Comparison of ENCODE assay signal across 1 cellular context in the genomic region with DNA sequence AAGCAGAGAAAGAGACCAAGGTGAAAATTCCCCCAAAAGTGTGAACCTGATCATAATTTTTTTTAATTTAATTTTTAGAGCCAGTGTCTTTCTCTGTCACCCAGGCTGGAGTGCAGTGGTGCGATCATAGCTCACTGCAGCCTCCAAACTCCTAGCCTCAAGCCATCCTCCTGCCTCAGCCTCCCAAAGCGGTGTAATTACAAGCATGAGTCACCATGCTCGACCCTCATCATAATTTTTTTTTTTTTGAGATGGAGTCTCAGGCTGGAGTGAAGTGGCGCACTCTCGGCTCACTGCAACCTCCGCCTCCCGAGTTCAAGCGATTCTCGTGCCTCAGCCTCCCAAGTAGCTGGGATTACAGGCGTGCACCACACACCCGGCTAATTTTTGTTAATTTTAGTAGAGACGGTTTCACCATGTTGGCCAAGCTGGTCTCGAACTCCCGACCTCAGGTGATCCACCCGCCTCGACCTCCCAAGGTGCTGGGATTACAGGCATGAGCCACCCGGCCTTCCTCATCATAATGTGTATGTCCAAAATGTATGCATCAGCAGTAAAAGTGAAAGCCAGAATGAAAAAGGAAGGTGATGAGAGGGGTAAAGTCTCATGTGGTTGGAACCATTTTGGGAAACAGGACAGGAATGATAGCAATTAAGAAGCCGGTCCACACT.
A peak's percentile ranks its signal among the peaks of the same experiment; 100 is the strongest.
TF ChIP-seq lines count a peak whose summit lies in the region.
"Not testable (repeated sequence)": the region's sequence is repeated elsewhere in the genome, so short reads cannot be mapped to it uniquely, and the experiment has no call there.

No MANE protein-coding gene starts in this region.

TF ChIP-seq in K562, 482 proteins besides CTCF, POLR2A, EP300 and RAD21:
- peak; percentile 71; the same call in 1 of the 2 replicates for TF ChIP-seq BCOR (IDR thresholded peaks at IDR 0.05)
- TF ChIP-seq, protein P1, sequence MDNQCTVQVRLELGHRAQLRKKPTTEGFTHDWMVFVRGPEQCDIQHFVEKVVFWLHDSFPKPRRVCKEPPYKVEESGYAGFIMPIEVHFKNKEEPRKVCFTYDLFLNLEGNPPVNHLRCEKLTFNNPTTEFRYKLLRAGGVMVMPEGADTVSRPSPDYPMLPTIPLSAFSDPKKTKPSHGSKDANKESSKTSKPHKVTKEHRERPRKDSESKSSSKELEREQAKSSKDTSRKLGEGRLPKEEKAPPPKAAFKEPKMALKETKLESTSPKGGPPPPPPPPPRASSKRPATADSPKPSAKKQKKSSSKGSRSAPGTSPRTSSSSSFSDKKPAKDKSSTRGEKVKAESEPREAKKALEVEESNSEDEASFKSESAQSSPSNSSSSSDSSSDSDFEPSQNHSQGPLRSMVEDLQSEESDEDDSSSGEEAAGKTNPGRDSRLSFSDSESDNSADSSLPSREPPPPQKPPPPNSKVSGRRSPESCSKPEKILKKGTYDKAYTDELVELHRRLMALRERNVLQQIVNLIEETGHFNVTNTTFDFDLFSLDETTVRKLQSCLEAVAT (IDR thresholded peaks at IDR 0.05) = peak in 1 of 2 experiments; percentile 57; a peak in 1 of 4 replicates
- TF ChIP-seq MAFG (tag; conservative IDR thresholded peaks at IDR 0.05) = peak; percentile 77
- peak; percentile 42 for TF ChIP-seq MAFF (IDR thresholded peaks at IDR 0.05; ENCODE audit: low read length)
- 0 out of 2 replicates have a peak, but pooled peaks have one; percentile 4 for TF ChIP-seq CC2D1A (IDR thresholded peaks at IDR 0.05)
- TF ChIP-seq, protein P2, sequence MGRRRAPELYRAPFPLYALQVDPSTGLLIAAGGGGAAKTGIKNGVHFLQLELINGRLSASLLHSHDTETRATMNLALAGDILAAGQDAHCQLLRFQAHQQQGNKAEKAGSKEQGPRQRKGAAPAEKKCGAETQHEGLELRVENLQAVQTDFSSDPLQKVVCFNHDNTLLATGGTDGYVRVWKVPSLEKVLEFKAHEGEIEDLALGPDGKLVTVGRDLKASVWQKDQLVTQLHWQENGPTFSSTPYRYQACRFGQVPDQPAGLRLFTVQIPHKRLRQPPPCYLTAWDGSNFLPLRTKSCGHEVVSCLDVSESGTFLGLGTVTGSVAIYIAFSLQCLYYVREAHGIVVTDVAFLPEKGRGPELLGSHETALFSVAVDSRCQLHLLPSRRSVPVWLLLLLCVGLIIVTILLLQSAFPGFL (CRISPR knock-in tag; IDR thresholded peaks at IDR 0.05) = 0 out of 2 replicates have a peak, but pooled peaks have one; percentile 33
- peak; percentile 95 for TF ChIP-seq ZNF316 (IDR thresholded peaks at IDR 0.05)
- 0 out of 2 replicates have a peak, but pooled peaks have one; percentile 37 for TF ChIP-seq MAFK (IDR thresholded peaks at IDR 0.05; ENCODE audit: low read length)
- TF ChIP-seq, protein P3, sequence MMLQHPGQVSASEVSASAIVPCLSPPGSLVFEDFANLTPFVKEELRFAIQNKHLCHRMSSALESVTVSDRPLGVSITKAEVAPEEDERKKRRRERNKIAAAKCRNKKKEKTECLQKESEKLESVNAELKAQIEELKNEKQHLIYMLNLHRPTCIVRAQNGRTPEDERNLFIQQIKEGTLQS (IDR thresholded peaks at IDR 0.05) = peak; percentile 58
- TF ChIP-seq, protein P3 (CRISPR knock-in tag; conservative IDR thresholded peaks at IDR 0.05) = not testable (repeated sequence)
- peak; percentile 19; the same call in 1 of the 2 replicates for TF ChIP-seq CTBP1 (IDR thresholded peaks at IDR 0.05; ENCODE audit: borderline replicate concordance)
- peak; percentile 86 for TF ChIP-seq C11orf30 (IDR thresholded peaks at IDR 0.05; ENCODE audit: low read depth)
- TF ChIP-seq HDGF (IDR thresholded peaks at IDR 0.05) = peak; percentile 84
- TF ChIP-seq, protein P4, sequence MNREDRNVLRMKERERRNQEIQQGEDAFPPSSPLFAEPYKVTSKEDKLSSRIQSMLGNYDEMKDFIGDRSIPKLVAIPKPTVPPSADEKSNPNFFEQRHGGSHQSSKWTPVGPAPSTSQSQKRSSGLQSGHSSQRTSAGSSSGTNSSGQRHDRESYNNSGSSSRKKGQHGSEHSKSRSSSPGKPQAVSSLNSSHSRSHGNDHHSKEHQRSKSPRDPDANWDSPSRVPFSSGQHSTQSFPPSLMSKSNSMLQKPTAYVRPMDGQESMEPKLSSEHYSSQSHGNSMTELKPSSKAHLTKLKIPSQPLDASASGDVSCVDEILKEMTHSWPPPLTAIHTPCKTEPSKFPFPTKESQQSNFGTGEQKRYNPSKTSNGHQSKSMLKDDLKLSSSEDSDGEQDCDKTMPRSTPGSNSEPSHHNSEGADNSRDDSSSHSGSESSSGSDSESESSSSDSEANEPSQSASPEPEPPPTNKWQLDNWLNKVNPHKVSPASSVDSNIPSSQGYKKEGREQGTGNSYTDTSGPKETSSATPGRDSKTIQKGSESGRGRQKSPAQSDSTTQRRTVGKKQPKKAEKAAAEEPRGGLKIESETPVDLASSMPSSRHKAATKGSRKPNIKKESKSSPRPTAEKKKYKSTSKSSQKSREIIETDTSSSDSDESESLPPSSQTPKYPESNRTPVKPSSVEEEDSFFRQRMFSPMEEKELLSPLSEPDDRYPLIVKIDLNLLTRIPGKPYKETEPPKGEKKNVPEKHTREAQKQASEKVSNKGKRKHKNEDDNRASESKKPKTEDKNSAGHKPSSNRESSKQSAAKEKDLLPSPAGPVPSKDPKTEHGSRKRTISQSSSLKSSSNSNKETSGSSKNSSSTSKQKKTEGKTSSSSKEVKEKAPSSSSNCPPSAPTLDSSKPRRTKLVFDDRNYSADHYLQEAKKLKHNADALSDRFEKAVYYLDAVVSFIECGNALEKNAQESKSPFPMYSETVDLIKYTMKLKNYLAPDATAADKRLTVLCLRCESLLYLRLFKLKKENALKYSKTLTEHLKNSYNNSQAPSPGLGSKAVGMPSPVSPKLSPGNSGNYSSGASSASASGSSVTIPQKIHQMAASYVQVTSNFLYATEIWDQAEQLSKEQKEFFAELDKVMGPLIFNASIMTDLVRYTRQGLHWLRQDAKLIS (CRISPR knock-in tag; IDR thresholded peaks at IDR 0.05) = peak; percentile 30; the same call in 1 of the 2 replicates
